17 cellular contexts compared by ENCODE assay signal in genomic region chr9:4837126-4837767, GRCh38. TPM values are rescaled to one million over a fixed set of nuclear protein-coding genes. Genes with fewer than 3 reads are reported as not detected.
DNase-seq lines count a peak whose midpoint lies in the region; ATAC-seq and TF ChIP-seq lines count a peak whose summit lies in the region.
"Had no signal": no experiment of that assay in that cellular context is flagged by ENCODE, and none has a peak within 500 bp of the region (broad histone marks: within the 10 kb centered on the region; RNA-seq: fewer than 3 reads in every experiment).

No MANE protein-coding gene starts in this region.

- no peak for ATAC-seq in GM18909 (IDR thresholded peaks at IDR 0.05; ENCODE audit: poor library complexity, unreplicated experiment)
- ATAC-seq: CD8-positive, alpha-beta T cell had no signal

- H3K27me3 ChIP-seq in subcutaneous abdominal adipose tissue (ENCODE audit: control insufficient read depth in 5 of 5, insufficient read depth in 4 of 5, low read length in 5 of 5): no peaks in the 10 kb centered on the region
- H3K27me3 ChIP-seq: esophagus squamous epithelium, neutrophil, tibial nerve had no signal

- DNase-seq in LHCN-M2 (ENCODE audit: low read depth) (peak; percentile 50), astrocyte of the spinal cord (ENCODE audit: low read depth, low spot score) (peak; percentile 95), iris pigment epithelial cell (ENCODE audit: low read depth) (peak; percentile 84), ACHN (no peak)
- DNase-seq in effector CD8-positive, alpha-beta T cell (lab: John Stamatoyannopoulos, UW): no peak
- DNase-seq: activated CD8-positive, alpha-beta memory T cell treated with anti-CD3 and anti-CD28 coated beads, Interleukin-2, amount 50 U/mL, for 48 hours; CD8-positive, alpha-beta T cell; esophagus squamous epithelium; NCI-H1930; NCI-H69; RPMI8226; T-helper 1 cell had no signal

- H3K36me3 ChIP-seq in subcutaneous abdominal adipose tissue (ENCODE audit: control insufficient read depth in 5 of 5, insufficient read depth in 5 of 5, low read length in 5 of 5): peaks cover 13 to 28% (median 20%) of the 10 kb centered on the region in 5 donors
- H3K36me3 ChIP-seq: neutrophil had no signal

- TF ChIP-seq CTCF in astrocyte of the spinal cord (IDR thresholded peaks at IDR 0.05; ENCODE audit: low read depth, low read length): no peak

- peaks cover 7 to 34% (median 25%) of the 10 kb centered on the region in 5 donors for H3K4me1 ChIP-seq in subcutaneous abdominal adipose tissue (ENCODE audit: control insufficient read depth in 5 of 5, insufficient read depth in 5 of 5, low read length in 5 of 5)

- peak overlapping the region in 3 of 5 donors; percentile 5 to 69 (median 68) for H3K9ac ChIP-seq in subcutaneous abdominal adipose tissue (ENCODE audit: low read length in 5 of 5)

- in situ Hi-C loops in astrocyte of the spinal cord (cut with HindIII; ENCODE audit: low sequenced_read_pairs) (no loop called here), ACHN (cut with HindIII; ENCODE audit: low pct_ligation_motif_present, low pct_unique_long_range_greater_than_20kb, low sequenced_read_pairs) (no loop called here)

- no peak overlapping the region for H3K4me3 ChIP-seq in astrocyte of the spinal cord (ENCODE audit: low read depth, low read length)
- H3K4me3 ChIP-seq in subcutaneous abdominal adipose tissue (ENCODE audit: low read depth in 1 of 5, low read length in 5 of 5): peak overlapping the region in 1 of 5 donors; percentile 19
- H3K4me3 ChIP-seq: esophagus squamous epithelium, GM12878, tibial nerve had no signal

- no peaks in the 10 kb centered on the region for H3K9me3 ChIP-seq in subcutaneous abdominal adipose tissue (ENCODE audit: control insufficient read depth in 5 of 5, low read length in 5 of 5)
- H3K9me3 ChIP-seq: esophagus squamous epithelium, neutrophil, tibial nerve had no signal

- peak overlapping the region; percentile 86 for H3K27ac ChIP-seq in subcutaneous abdominal adipose tissue (ENCODE audit: low read depth, low read length)
- H3K27ac ChIP-seq: neutrophil had no signal

RNA-seq across cellular contexts. Expression of gene RCL1, which starts 44.5 kb away (rescaled TPM):
- total RNA-seq in LHCN-M2 (2014; rRNA removed): 9.7 and 15.0 TPM in 2 replicates
- polyA plus RNA-seq in LHCN-M2 (2012): 3.7 TPM

Comparison
In these comparisons a context has a peak if more than half of its experiments do, and no peak if none do; other contexts are left out.
1. DNase-seq: peak in LHCN-M2 (single experiment), astrocyte of the spinal cord (single experiment) and iris pigment epithelial cell (single experiment); none in ACHN (single experiment) and effector CD8-positive, alpha-beta T cell (single experiment).